9 cellular contexts compared by ENCODE assay signal in the genomic region with DNA sequence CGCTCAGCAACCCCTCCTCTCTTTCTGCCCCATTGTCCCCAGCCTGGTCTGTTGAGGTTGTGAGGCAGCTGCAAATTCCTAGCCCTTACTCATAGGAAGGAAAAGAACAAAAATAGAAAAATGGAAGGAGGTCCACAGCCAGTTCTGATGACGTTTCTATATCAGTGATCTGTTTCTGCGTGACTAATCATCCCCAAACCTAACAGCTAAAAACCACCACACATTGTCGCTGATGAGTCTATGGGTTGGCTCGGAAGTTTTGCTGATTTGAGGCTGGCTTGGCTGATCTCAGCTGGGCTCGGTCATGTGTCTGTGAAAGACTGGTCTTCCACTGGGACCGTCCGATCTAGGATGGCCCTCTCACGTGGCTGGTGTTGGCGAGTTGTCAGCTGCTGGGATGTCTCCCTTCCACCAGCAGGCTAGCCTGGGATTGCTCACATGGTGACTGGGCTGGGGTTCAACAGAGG.
DNase-seq lines count a peak whose midpoint lies in the region; ATAC-seq and TF ChIP-seq lines count a peak whose summit lies in the region.
"Had no signal": no experiment of that assay in that cellular context is flagged by ENCODE, and none has a peak within 500 bp of the region (broad histone marks: within the 10 kb centered on the region; RNA-seq: fewer than 3 reads in every experiment).

No MANE protein-coding gene starts in this region.

- H3K27ac ChIP-seq in heart left ventricle = peak overlapping the region in 4 of 12 donors; percentile 28 to 62 (median 50)
- no peak overlapping the region for H3K27ac ChIP-seq in neuronal stem cell (replicated peaks; ENCODE audit: low read length)

- ATAC-seq in heart left ventricle = peak; percentile 22 to 85 (median 76)
- ATAC-seq in HG03354 (IDR thresholded peaks at IDR 0.05; ENCODE audit: poor library complexity, severe bottlenecking, unreplicated experiment) = no peak
- no peak for ATAC-seq in T-cell (replicated peaks in 1 of 4)

- H3K23ac ChIP-seq in neuronal stem cell (ENCODE audit: low read depth, low read length, poor library complexity) = no peak overlapping the region

- peaks cover 2% of the 10 kb centered on the region for H3K79me1 ChIP-seq in neuronal stem cell (ENCODE audit: low read depth, low read length)

- H4K8ac ChIP-seq in neuronal stem cell (ENCODE audit: low read depth, low read length) = no peak overlapping the region

- H2BK120ac ChIP-seq in neuronal stem cell (ENCODE audit: low read depth, low read length) = no peak overlapping the region

- no peak overlapping the region for H3K4me2 ChIP-seq in neuronal stem cell (ENCODE audit: insufficient read depth, low read length, poor library complexity, severe bottlenecking)

- no peaks in the 10 kb centered on the region for H3K36me3 ChIP-seq in heart left ventricle
- H3K36me3 ChIP-seq in neuronal stem cell (replicated peaks in 1 of 2; ENCODE audit: control insufficient read depth in 2 of 2, insufficient read depth in 2 of 2, low read length in 2 of 2) = no peaks in the 10 kb centered on the region

- no peak overlapping the region for H3K27ac Mint-ChIP-seq in T-cell

- H2BK5ac ChIP-seq in neuronal stem cell (ENCODE audit: low read length) = no peak overlapping the region

- no peak for TF ChIP-seq POLR2A in heart left ventricle (IDR thresholded peaks at IDR 0.05)

- H3K9me3 Mint-ChIP-seq in T-cell = no peaks in the 10 kb centered on the region

- H3K4me3 Mint-ChIP-seq in T-cell = no peak overlapping the region

- H3K4ac ChIP-seq in neuronal stem cell (ENCODE audit: low read length) = no peak overlapping the region

- CTCF ChIA-PET in T-cell (lab: Charles Lee) = no interaction called here

- H3K27me3 ChIP-seq in heart left ventricle (no peaks in the 10 kb centered on the region), neuronal stem cell (ENCODE audit: control insufficient read depth in 3 of 3, insufficient read depth in 3 of 3, low read depth in 1 of 3, low read length in 3 of 3) (peaks cover 0 to 31% (median 2%) of the 10 kb centered on the region in 3 experiments)

- no peak overlapping the region for H2AFZ ChIP-seq in neuronal stem cell (ENCODE audit: low read length)

- H2AK5ac ChIP-seq in neuronal stem cell (ENCODE audit: low read depth, low read length) = no peak overlapping the region

- DNase-seq in HFF-Myc (ENCODE audit: extremely low read depth, low read depth) (peak; percentile 95), UCSD-AML1 (lab: John Stamatoyannopoulos, UW; ENCODE audit: unreplicated experiment) (peak; percentile 58), heart left ventricle (peak; percentile 67 to 85 (median 79)), stromal cell of bone marrow (ENCODE audit: low read depth) (peak; percentile 99), T-cell (no peak), SW 1271 (lab: John Stamatoyannopoulos, UW) (no peak), neuronal stem cell (ENCODE audit: low spot score) (no peak)
- DNase-seq: NCI-H187 treated with DMSO at 0.1 percent for 48 hours had no signal

- intact Hi-C loops in heart left ventricle (cut with DNase I) = no loop called here

- no peaks in the 10 kb centered on the region for H3K36me3 Mint-ChIP-seq in T-cell

- H3K9me3 ChIP-seq in heart left ventricle = no peaks in the 10 kb centered on the region
- H3K9me3 ChIP-seq in neuronal stem cell (replicated peaks in 1 of 2; ENCODE audit: control insufficient read depth in 2 of 2, insufficient read depth in 1 of 2, low read depth in 1 of 2, low read length in 2 of 2) = no peaks in the 10 kb centered on the region

- H2BK15ac ChIP-seq in neuronal stem cell (ENCODE audit: low read length) = no peak overlapping the region

- peaks cover 0 to 3% (median 0%) of the 10 kb centered on the region in 3 donors for H3K4me1 Mint-ChIP-seq in T-cell

- no peak overlapping the region for H3K18ac ChIP-seq in neuronal stem cell (ENCODE audit: low read length)

- POLR2A ChIA-PET in T-cell (lab: Charles Lee) = no interaction called here

- TF ChIP-seq CTCF in HFF-Myc (IDR thresholded peaks at IDR 0.05; ENCODE audit: low read depth, low read length, missing control alignments) (no peak), heart left ventricle (IDR thresholded peaks at IDR 0.05) (no peak)

- 15 to 37% (median 18%) methylated on average over 10 of the region's 10 CpGs for WGBS in heart left ventricle, 4 donors
- no CpG with 5 or more reads among the region's 10 CpGs for WGBS in neuronal stem cell (ENCODE audit: extremely low coverage in 2 of 2, insufficient read length in 2 of 2, insufficient replicate concordance in 1 of 2), 2 donors

- H3K4me3 ChIP-seq in HFF-Myc (replicated peaks; ENCODE audit: low read depth, low read length) (no peak overlapping the region), heart left ventricle (no peak overlapping the region), neuronal stem cell (ENCODE audit: low read length in 2 of 2) (no peak overlapping the region)

- H4K91ac ChIP-seq in neuronal stem cell (ENCODE audit: low read depth, low read length, poor library complexity) = no peak overlapping the region

- peaks cover 52 to 57% of the 10 kb centered on the region in 2 donors for H3K27me3 Mint-ChIP-seq in T-cell

- H3K4me1 ChIP-seq in heart left ventricle (peaks cover 0 to 31% (median 7%) of the 10 kb centered on the region in 12 donors), neuronal stem cell (ENCODE audit: control insufficient read depth in 2 of 2, insufficient read depth in 1 of 2, low read depth in 1 of 2, low read length in 2 of 2) (no peaks in the 10 kb centered on the region)

- H2BK12ac ChIP-seq in neuronal stem cell (ENCODE audit: low read length) = no peak overlapping the region

- H3K9ac ChIP-seq in neuronal stem cell (ENCODE audit: low read depth, low read length, poor library complexity) = no peak overlapping the region

- H3K14ac ChIP-seq in neuronal stem cell (ENCODE audit: low read length) = no peak overlapping the region

Comparison
In these comparisons a context has a peak if more than half of its experiments do, and no peak if none do; other contexts are left out.
1. DNase-seq: peak in HFF-Myc (single experiment), UCSD-AML1 (single experiment), heart left ventricle (5 of 5) and stromal cell of bone marrow (single experiment); none in T-cell (0 of 34), SW 1271 (0 of 2) and neuronal stem cell (single experiment).
2. ATAC-seq: peak in heart left ventricle (4 of 4); none in HG03354 (single experiment) and T-cell (0 of 4).